8 cellular contexts compared by ENCODE assay signal in genomic region chr12:64796205-64796845, GRCh38. TPM values are rescaled to one million over a fixed set of nuclear protein-coding genes. Genes with fewer than 3 reads are reported as not detected.
DNase-seq lines count a peak whose midpoint lies in the region; ATAC-seq, FAIRE-seq and TF ChIP-seq lines count a peak whose summit lies in the region.

No MANE protein-coding gene starts in this region.

- H3K36me3 Mint-ChIP-seq in MCF 10A (ENCODE audit: insufficient read depth, unreplicated experiment): no peaks in the 10 kb centered on the region

- CTCF ChIA-PET in AG04449 (lab: Yijun Ruan, JAX): interaction anchor here (0.6 to 5.0 kb wide), 27 partner anchors 9 to 1292 kb away, joined by 3 to 46 read pairs (median 4); partner anchors contain the start of gene WIF1
- CTCF ChIA-PET in MCF 10A (lab: Yijun Ruan, JAX): interaction anchor here (0.6 to 4.5 kb wide), 37 partner anchors 10 to 1335 kb away, joined by 3 to 43 read pairs (median 4); no protein-coding TSS in a partner anchor

- H3K27ac Mint-ChIP-seq in MCF 10A (ENCODE audit: low read depth, unreplicated experiment): no peak overlapping the region

- DNase-seq in AG04449 (ENCODE audit: low read depth, low spot score): peak; percentile 61
- peak; percentile 42 for DNase-seq in GM18507 (ENCODE audit: extremely low spot score, insufficient read length, low read depth)
- DNase-seq in NCI-H1694 treated with DMSO at 0.1 percent for 48 hours (lab: John Stamatoyannopoulos, UW): peak; percentile 77
- DNase-seq in SW480 (ENCODE audit: low spot score): peak; percentile 85
- peak; percentile 92 for DNase-seq in MCF 10A (ENCODE audit: unreplicated experiment)
- DNase-seq in islet precursor cell: peak; percentile 78
- DNase-seq in stimulated activated CD4-positive, alpha-beta T cell treated with anti-CD3 and anti-CD28 coated beads, Interleukin-4, amount 100 ng/mL, for 1 hour: peak; percentile 40

- H3K4me1 Mint-ChIP-seq in MCF 10A (ENCODE audit: insufficient read depth, unreplicated experiment): peaks cover 5% of the 10 kb centered on the region

- POLR2A ChIA-PET in AG04449 (lab: Yijun Ruan, JAX) (no interaction called here), MCF 10A (lab: Yijun Ruan, JAX) (interaction anchor here (0.6 to 1.6 kb wide), 6 partner anchors 9 to 123 kb away, joined by 3 to 5 read pairs (median 4); no protein-coding TSS in a partner anchor)

- no peak overlapping the region for H3K4me3 ChIP-seq in AG04449 (ENCODE audit: low read depth, low read length)

- intact Hi-C loops in MCF 10A (cut with micrococcal nuclease): loop anchor here (1.0 kb wide), 1 partner anchor 310 kb away; no protein-coding TSS in a partner anchor

- TF ChIP-seq CTCF in AG04449 (IDR thresholded peaks at IDR 0.05; ENCODE audit: insufficient read depth, low read length, missing control alignments): peak; percentile 59
- TF ChIP-seq CTCF in MCF 10A (IDR thresholded peaks at IDR 0.05; ENCODE audit: unreplicated experiment): peak; percentile 65

- H3K9me3 Mint-ChIP-seq in MCF 10A (ENCODE audit: unreplicated experiment): no peaks in the 10 kb centered on the region

- no peak overlapping the region for H3K4me3 Mint-ChIP-seq in MCF 10A (ENCODE audit: unreplicated experiment)

- no TSS peak for BruUV-seq in MCF 10A (replicated peaks; lab: Mats Ljungman, UMichigan)

- H3K27me3 Mint-ChIP-seq in MCF 10A (ENCODE audit: insufficient read depth, unreplicated experiment): no peaks in the 10 kb centered on the region

- peak; percentile 26 for FAIRE-seq in GM18507 (lab: Jason Lieb, UNC)

- ATAC-seq in HG03025 (IDR thresholded peaks at IDR 0.05; ENCODE audit: low FRiP score, unreplicated experiment): peak; percentile 55

RNA-seq across cellular contexts. Expression of gene TBC1D30, which starts 28.1 kb away (rescaled TPM):
- 7.9 and 9.4 TPM in 2 replicates for total RNA-seq in MCF 10A (2022)

RNA-seq across cellular contexts. Expression of gene GNS, which starts 37.1 kb away (rescaled TPM):
- 54.7 and 60.8 TPM in 2 replicates for total RNA-seq in MCF 10A (2022)

Comparison
In these comparisons a context has a peak if more than half of its experiments do, and no peak if none do; other contexts are left out.
1. DNase-seq: peak in every context shown above with its lines; median percentile 92 in MCF 10A; 85 in SW480; 78 in islet precursor cell; 77 in NCI-H1694 treated with DMSO at 0.1 percent for 48 hours; 61 in AG04449; 42 in GM18507; 40 in stimulated activated CD4-positive, alpha-beta T cell treated with anti-CD3 and anti-CD28 coated beads, Interleukin-4, amount 100 ng/mL, for 1 hour.